9 cellular contexts compared by ENCODE assay signal in the genomic region with DNA sequence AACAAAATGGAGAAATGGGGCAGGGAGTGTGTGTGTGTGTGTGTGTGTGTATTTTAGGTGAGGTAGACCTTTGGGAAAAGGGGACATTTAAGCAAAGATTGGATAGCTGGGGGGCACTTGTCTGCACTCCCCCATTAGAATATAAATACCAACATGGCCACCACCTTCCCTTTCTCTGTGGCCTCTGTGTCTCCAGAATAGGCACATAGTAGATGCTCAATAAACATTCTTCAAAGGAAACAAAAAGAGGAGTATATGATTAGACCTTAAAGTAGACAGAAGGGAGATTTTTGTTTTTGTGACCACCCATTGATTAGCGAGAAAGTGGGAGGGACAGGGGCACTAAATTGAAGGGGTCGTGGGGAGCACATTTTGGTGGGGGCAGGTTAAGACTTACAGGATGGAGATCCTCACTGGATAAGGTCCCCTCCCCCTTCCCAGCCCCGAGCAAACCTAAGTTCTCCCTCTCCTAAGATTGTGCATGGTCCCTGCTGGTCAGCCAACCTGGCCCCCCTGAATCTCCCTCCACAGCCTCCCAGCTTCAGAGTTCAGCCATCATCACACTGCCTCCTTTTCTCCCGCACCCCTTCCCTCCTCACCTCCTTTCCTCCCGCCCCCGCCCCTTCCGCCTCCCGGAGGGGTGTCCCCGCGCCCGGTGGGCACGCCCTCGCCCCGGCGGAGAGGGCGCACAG. TPM values are rescaled to one million over a fixed set of nuclear protein-coding genes. Genes with fewer than 3 reads are reported as not detected.
A peak's percentile ranks its signal among the peaks of the same experiment; 100 is the strongest.
DNase-seq lines count a peak whose midpoint lies in the region; ATAC-seq and TF ChIP-seq lines count a peak whose summit lies in the region.
"Had no signal": no experiment of that assay in that cellular context is flagged by ENCODE, and none has a peak within 500 bp of the region (broad histone marks: within the 10 kb centered on the region; RNA-seq: fewer than 3 reads in every experiment).

No MANE protein-coding gene starts in this region.

- peaks cover 0 to 19% (median 3%) of the 10 kb centered on the region in 6 donors for H3K4me1 ChIP-seq in spleen

- no peaks in the 10 kb centered on the region for H3K9me3 ChIP-seq in iPS-18c (ENCODE audit: control insufficient read depth, insufficient read depth, low read length)
- peaks cover 0 to under 1% (median 0%) of the 10 kb centered on the region in 8 donors for H3K9me3 ChIP-seq in spleen

- H3K9me3 Mint-ChIP-seq in IgD-negative memory B cell: peaks cover 0 to 1% (median under 1%) of the 10 kb centered on the region in 3 donors
- H3K9me3 Mint-ChIP-seq in activated naive CD4-positive, alpha-beta T cell treated with anti-CD3 and anti-CD28 coated beads, Interleukin-2, amount 50 U/mL, for 72 hours: peaks cover 0 to 4% of the 10 kb centered on the region in 2 donors

- H3K27me3 ChIP-seq in spleen (replicated peaks in 1 of 7): peaks cover 0 to 53% (median 21%) of the 10 kb centered on the region in 7 donors

- no peak for TF ChIP-seq CTCF in spleen (IDR thresholded peaks at IDR 0.05 in 8 of 11, conservative IDR thresholded peaks at IDR 0.05 in 3 of 11)

- H3K4me1 Mint-ChIP-seq in IgD-negative memory B cell: peaks cover 6 to 26% (median 15%) of the 10 kb centered on the region in 3 donors

- H3K27me3 Mint-ChIP-seq in IgD-negative memory B cell: peaks cover 26% of the 10 kb centered on the region

- peak overlapping the region; percentile 77; the same call in 1 of the 2 replicates for H3K4me3 ChIP-seq in iPS-18c (ENCODE audit: insufficient read depth, low read depth, low read length)
- peak overlapping the region; percentile 23 to 68 (median 32) for H3K4me3 ChIP-seq in spleen

- no peaks in the 10 kb centered on the region for H3K36me3 ChIP-seq in spleen

- no peak overlapping the region for H3K27ac Mint-ChIP-seq in IgD-negative memory B cell
- H3K27ac Mint-ChIP-seq in activated naive CD4-positive, alpha-beta T cell treated with anti-CD3 and anti-CD28 coated beads, Interleukin-2, amount 50 U/mL, for 72 hours: peak overlapping the region; percentile 94 to 95

- no peaks in the 10 kb centered on the region for H3K36me3 Mint-ChIP-seq in IgD-negative memory B cell
- H3K36me3 Mint-ChIP-seq in activated naive CD4-positive, alpha-beta T cell treated with anti-CD3 and anti-CD28 coated beads, Interleukin-2, amount 50 U/mL, for 72 hours: peaks cover 40 to 47% of the 10 kb centered on the region in 2 donors

- H3K27ac ChIP-seq in spleen: peak overlapping the region in 7 of 8 donors; percentile 22 to 83 (median 76)

- 6 to 18% (median 10%) methylated on average over 15 to 16 of the region's 16 CpGs for WGBS in spleen, 5 donors

- TF ChIP-seq POLR2A in spleen (IDR thresholded peaks at IDR 0.05): no peak

- H3K4me3 Mint-ChIP-seq in IgD-negative memory B cell: peak overlapping the region; percentile 65 to 86 (median 78)

- ATAC-seq in activated naive CD4-positive, alpha-beta T cell treated with anti-CD3 and anti-CD28 coated beads, Interleukin-2, amount 50 U/mL, for 72 hours: no peak
- ATAC-seq in HG02763 (IDR thresholded peaks at IDR 0.05; ENCODE audit: unreplicated experiment): no peak

- peak in 1 of 2 donors; percentile 55 for DNase-seq in activated naive CD4-positive, alpha-beta T cell treated with anti-CD3 and anti-CD28 coated beads, Interleukin-2, amount 50 U/mL, for 72 hours (ENCODE audit: low spot score in 2 of 2)
- no peak for DNase-seq in spleen
- no peak for DNase-seq in NCI-H82 treated with DMSO at 0.1 percent for 48 hours (lab: John Stamatoyannopoulos, UW; ENCODE audit: unreplicated experiment)
- no peak for DNase-seq in UCSD-AML1 (lab: John Stamatoyannopoulos, UW; ENCODE audit: unreplicated experiment)
- DNase-seq in NK-92 (lab: John Stamatoyannopoulos, UW; ENCODE audit: unreplicated experiment): no peak
- DNase-seq: NCI-H187 treated with DMSO at 0.1 percent for 48 hours had no signal

- intact Hi-C loops in spleen (cut with DNase I; ENCODE audit: low total_unique reads): no loop called here

RNA-seq across cellular contexts. Expression of a gene that starts 0.5 kb away (rescaled TPM):
- polyA plus RNA-seq in IgD-negative memory B cell (0.73 TPM), spleen (1 to 10 TPM in 2 of 3 donors, under 1 TPM in 1; 0.86 to 2.0 (median 1.9) TPM)
- 10 to 100 TPM; 31.4 to 91.0 TPM for total RNA-seq in activated naive CD4-positive, alpha-beta T cell treated with anti-CD3 and anti-CD28 coated beads, Interleukin-2, amount 50 U/mL, for 72 hours
- 10 to 100 TPM; 14.6 to 19.2 (median 17.8) TPM for total RNA-seq in spleen

Comparison
In these comparisons a context has a peak if more than half of its experiments do, and no peak if none do; other contexts are left out.
1. H3K27ac Mint-ChIP-seq: peak in activated naive CD4-positive, alpha-beta T cell treated with anti-CD3 and anti-CD28 coated beads, Interleukin-2, amount 50 U/mL, for 72 hours (2 of 2); none in IgD-negative memory B cell (0 of 3).